Comparison of ENCODE assay signal across 9 cellular contexts in genomic region chr20:64082821-64083379, GRCh38. TPM values are rescaled to one million over a fixed set of nuclear protein-coding genes. Genes with fewer than 3 reads are reported as not detected.
DNase-seq lines count a peak whose midpoint lies in the region; ATAC-seq, FAIRE-seq and TF ChIP-seq lines count a peak whose summit lies in the region.
"Had no signal": no experiment of that assay in that cellular context is flagged by ENCODE, and none has a peak within 500 bp of the region (broad histone marks: within the 10 kb centered on the region; RNA-seq: fewer than 3 reads in every experiment).

No MANE protein-coding gene starts in this region.

- FAIRE-seq in small intestine (lab: Jason Lieb, UNC), result no peak

- H3F3A ChIP-seq in Loucy (ENCODE audit: low read depth), result peaks cover 20% of the 10 kb centered on the region

- H3K36me3 ChIP-seq in DND-41 (ENCODE audit: insufficient read depth, low read length) (no peaks in the 10 kb centered on the region; the same call in 1 of the 2 replicates), Loucy (ENCODE audit: insufficient read depth, low read length) (no peaks in the 10 kb centered on the region), neutrophil (no peaks in the 10 kb centered on the region), small intestine (ENCODE audit: control insufficient read depth in 2 of 2, insufficient read depth in 2 of 2, low read length in 2 of 2) (no peaks in the 10 kb centered on the region)

- H3K4me1 ChIP-seq in DND-41 (ENCODE audit: insufficient read depth, low read length) (peaks cover 41% of the 10 kb centered on the region), Loucy (ENCODE audit: insufficient read depth, low read length, poor library complexity, severe bottlenecking) (peaks cover 32% of the 10 kb centered on the region), neutrophil (ENCODE audit: control insufficient read depth in 1 of 2, insufficient read depth in 1 of 2, low read depth in 1 of 2, low read length in 1 of 2) (peaks cover 51% of the 10 kb centered on the region in 2 experiments), small intestine (ENCODE audit: control insufficient read depth in 2 of 2, insufficient read depth in 1 of 2, low read depth in 1 of 2, low read length in 1 of 2) (no peaks in the 10 kb centered on the region)

- H3K27me3 ChIP-seq in DND-41 (ENCODE audit: insufficient read depth, low read length, poor library complexity) (peaks cover 30% of the 10 kb centered on the region), Loucy (ENCODE audit: insufficient read depth, low read length, poor library complexity, severe bottlenecking) (no peaks in the 10 kb centered on the region), neutrophil (peaks cover 28% of the 10 kb centered on the region), small intestine (ENCODE audit: control insufficient read depth in 2 of 2, insufficient read depth in 2 of 2, low read length in 2 of 2) (peaks cover 4 to 18% of the 10 kb centered on the region in 2 donors)

- H3K4me3 ChIP-seq in DND-41 (ENCODE audit: low read depth in 1 of 2, low read length in 2 of 2) (peak overlapping the region in 1 of 2 experiments; percentile 75; a peak in 2 of 4 replicates), Loucy (ENCODE audit: low read length, poor library complexity, severe bottlenecking) (peak overlapping the region; percentile 70), coronary artery (peak overlapping the region; percentile 82), neutrophil (ENCODE audit: low read depth in 1 of 2, low read length in 1 of 2) (peak overlapping the region; percentile 97 to 100), small intestine (ENCODE audit: low read depth in 1 of 2, low read length in 2 of 2) (peak overlapping the region in 1 of 2 donors; percentile 44)

- H3K79me2 ChIP-seq in DND-41 (ENCODE audit: insufficient read depth, low read length), result peaks cover 12% of the 10 kb centered on the region
- H3K79me2 ChIP-seq in Loucy (ENCODE audit: insufficient read depth, low read length), result 0 out of 2 replicates have a peak, but pooled peaks cover 2% of the 10 kb centered on the region

- no peak for TF ChIP-seq CTCF in DND-41 (IDR thresholded peaks at IDR 0.05; ENCODE audit: borderline replicate concordance, extremely low read depth, low read length, poor library complexity, severe bottlenecking)
- no peak for TF ChIP-seq CTCF in Loucy (conservative IDR thresholded peaks at IDR 0.05; ENCODE audit: low read length)
- TF ChIP-seq CTCF in coronary artery (IDR thresholded peaks at IDR 0.05), result no peak
- no peak for TF ChIP-seq CTCF in neutrophil (IDR thresholded peaks at IDR 0.05)

- H3K27ac ChIP-seq in DND-41 (ENCODE audit: low read length) (no peak overlapping the region), coronary artery (no peak overlapping the region), neutrophil (peak overlapping the region; percentile 99), small intestine (ENCODE audit: low read depth in 1 of 2, low read length in 1 of 2) (no peak overlapping the region)

- H3K9me2 ChIP-seq in Loucy (replicated peaks; ENCODE audit: low read depth, low read length), result no peaks in the 10 kb centered on the region

- ATAC-seq in DND-41 (ENCODE audit: insufficient read depth, low read depth), result no peak

- H3K9me3 ChIP-seq in DND-41 (ENCODE audit: insufficient read depth, low read length, severe bottlenecking), result peaks cover 4% of the 10 kb centered on the region
- H3K9me3 ChIP-seq in Loucy (ENCODE audit: insufficient read depth, low read depth, low read length), result no peaks in the 10 kb centered on the region
- no peaks in the 10 kb centered on the region for H3K9me3 ChIP-seq in neutrophil
- H3K9me3 ChIP-seq in small intestine (ENCODE audit: control insufficient read depth, low read depth), result no peaks in the 10 kb centered on the region

- H3K4me2 ChIP-seq in DND-41 (ENCODE audit: insufficient read depth, low read length) (peak overlapping the region; percentile 99), Loucy (ENCODE audit: low read depth, low read length, poor library complexity, severe bottlenecking) (peak overlapping the region; percentile 90)

- H2AFZ ChIP-seq in DND-41 (ENCODE audit: low read depth, low read length), result peak overlapping the region; percentile 70; the same call in 1 of the 2 replicates
- peak overlapping the region; percentile 89; the same call in 1 of the 2 replicates for H2AFZ ChIP-seq in Loucy (ENCODE audit: low read length)

- DNase-seq in DND-41 (no peak), coronary artery (ENCODE audit: low spot score) (no peak), NCI-H187 (lab: John Stamatoyannopoulos, UW) (no peak), mesenteric fat pad (ENCODE audit: low spot score) (no peak), ecto neural progenitor cell (ENCODE audit: low spot score) (no peak), small intestine (no peak)

- WGBS in small intestine, 3 donors, result 16 to 20% (median 17%) methylated on average over 14 of the region's 14 CpGs

- H3K9ac ChIP-seq in DND-41 (ENCODE audit: low read depth, low read length) (peak overlapping the region; percentile 76), Loucy (ENCODE audit: low read depth, low read length, poor library complexity, severe bottlenecking) (peak overlapping the region; percentile 61)

- H4K20me1 ChIP-seq in DND-41 (ENCODE audit: insufficient read depth, low read length), result peaks cover 16% of the 10 kb centered on the region; the same call in 1 of the 2 replicates
- no peaks in the 10 kb centered on the region for H4K20me1 ChIP-seq in Loucy (ENCODE audit: insufficient read depth, low read length, poor library complexity, severe bottlenecking)

RNA-seq across cellular contexts. Expression of gene LKAAEAR1, which starts 1.3 kb away (rescaled TPM):
- not detected for total RNA-seq in mesenteric fat pad
- not detected for polyA plus RNA-seq in small intestine

RNA-seq across cellular contexts. Expression of gene OPRL1, which starts 3.0 kb away (rescaled TPM):
- total RNA-seq in mesenteric fat pad, result 1.3 TPM
- under 1 TPM in 1 of 3 donors, not detected in 2; 0.30 TPM for polyA plus RNA-seq in small intestine

RNA-seq across cellular contexts. Expression of gene RGS19, which starts 3.6 kb away (rescaled TPM):
- 29.0 TPM for total RNA-seq in mesenteric fat pad
- polyA plus RNA-seq in small intestine, result 10 to 100 TPM in 1 of 3 donors, 1 to 10 TPM in 2; 1.8 to 10.8 (median 6.4) TPM

RNA-seq across cellular contexts. Expression of gene TCEA2, which starts 19.9 kb away (rescaled TPM):
- 42.5 TPM for total RNA-seq in mesenteric fat pad
- 10 to 100 TPM in 1 of 3 donors, 1 to 10 TPM in 2; 7.8 to 15.8 (median 9.5) TPM for polyA plus RNA-seq in small intestine

RNA-seq across cellular contexts. Expression of gene NPBWR2, which starts 24.5 kb away (rescaled TPM):
- not detected for total RNA-seq in mesenteric fat pad
- polyA plus RNA-seq in small intestine, result not detected
- total RNA-seq: HT1080 had no signal
